ENCODE assay signal across 8 cellular contexts in the genomic region with DNA sequence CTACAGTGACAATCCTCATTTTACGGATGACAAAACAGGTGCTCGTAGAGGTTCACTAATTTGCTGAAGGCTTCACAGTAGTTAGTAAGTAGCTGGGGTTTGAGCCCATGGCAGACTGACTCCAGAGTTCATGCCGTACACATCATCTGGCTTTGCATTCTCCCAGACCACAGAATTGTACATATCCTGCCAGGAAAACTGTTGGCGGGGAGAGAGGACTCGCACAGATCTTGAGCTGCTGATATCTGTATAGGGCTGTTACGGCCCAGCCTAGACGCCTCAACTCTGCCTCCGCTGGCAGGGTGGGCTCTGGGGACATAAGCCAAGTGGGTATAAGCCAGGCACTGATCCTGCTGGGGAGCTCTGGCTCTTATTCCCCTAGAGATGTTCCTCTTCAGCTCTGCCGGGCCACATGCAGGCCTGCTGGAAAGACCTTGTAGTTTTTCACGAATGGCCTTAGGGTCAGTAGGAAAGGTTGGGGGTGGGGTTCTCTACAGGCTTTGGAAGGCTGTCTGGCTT. TPM values are rescaled to one million over a fixed set of nuclear protein-coding genes. Genes with fewer than 3 reads are reported as not detected.
DNase-seq lines count a peak whose midpoint lies in the region; ATAC-seq and TF ChIP-seq lines count a peak whose summit lies in the region.

No MANE protein-coding gene starts in this region.

- H3K27me3 ChIP-seq in naive thymus-derived CD4-positive, alpha-beta T cell (ENCODE audit: control insufficient read depth in 2 of 2, insufficient read depth in 2 of 2, low read length in 2 of 2), result no peaks in the 10 kb centered on the region

- peaks cover 54 to 96% (median 88%) of the 10 kb centered on the region in 7 donors for H3K4me1 Mint-ChIP-seq in naive thymus-derived CD4-positive, alpha-beta T cell

- POLR2A ChIA-PET in naive thymus-derived CD4-positive, alpha-beta T cell (lab: Charles Lee), result no interaction called here

- DNase-seq in AG09309 (ENCODE audit: low read depth) (peak; percentile 61), NCI-H446 (lab: John Stamatoyannopoulos, UW) (peak; percentile 29 to 68), erythroblast (lab: John Stamatoyannopoulos, UW) (peak; percentile 36 to 42), NCI-H2081 treated with DMSO at 0.1 percent for 48 hours (lab: John Stamatoyannopoulos, UW) (no peak)
- no peak for DNase-seq in naive thymus-derived CD4-positive, alpha-beta T cell
- no peak for DNase-seq in stimulated activated CD4-positive, alpha-beta T cell treated with anti-CD3 and anti-CD28 coated beads, Interleukin-2, amount 100 ng/mL, for 48 hours

- H3K4me3 ChIP-seq in AG09309 (ENCODE audit: control insufficient read depth, low read depth, low read length), result no peak overlapping the region
- no peak overlapping the region for H3K4me3 ChIP-seq in naive thymus-derived CD4-positive, alpha-beta T cell (ENCODE audit: low read length)

- H3K27ac Mint-ChIP-seq in naive thymus-derived CD4-positive, alpha-beta T cell, result peak overlapping the region in 7 of 9 donors; percentile 34 to 84 (median 47)

- ATAC-seq in naive thymus-derived CD4-positive, alpha-beta T cell, result no peak
- ATAC-seq in GM21381 (IDR thresholded peaks at IDR 0.05; ENCODE audit: unreplicated experiment) (no peak), HG03432 (IDR thresholded peaks at IDR 0.05; ENCODE audit: unreplicated experiment) (no peak)

- TF ChIP-seq POLR2A in erythroblast (IDR thresholded peaks at IDR 0.05; ENCODE audit: low read length), result no peak

- H3K9me3 ChIP-seq in naive thymus-derived CD4-positive, alpha-beta T cell (ENCODE audit: control insufficient read depth in 2 of 3, low read length in 3 of 3), result no peaks in the 10 kb centered on the region

- H3K4me1 ChIP-seq in naive thymus-derived CD4-positive, alpha-beta T cell (ENCODE audit: control insufficient read depth in 2 of 2, insufficient read depth in 2 of 2, low read length in 2 of 2), result peaks cover 49 to 76% of the 10 kb centered on the region in 2 donors

- H3K4me3 Mint-ChIP-seq in naive thymus-derived CD4-positive, alpha-beta T cell, result peak overlapping the region in 6 of 10 donors; percentile 14 to 79 (median 24)

- no peaks in the 10 kb centered on the region for H3K36me3 ChIP-seq in naive thymus-derived CD4-positive, alpha-beta T cell (ENCODE audit: control insufficient read depth in 2 of 3, insufficient read depth in 3 of 3, low read length in 3 of 3)

- H3K27ac ChIP-seq in naive thymus-derived CD4-positive, alpha-beta T cell (ENCODE audit: low read depth, low read length), result no peak overlapping the region

- no peaks in the 10 kb centered on the region for H3K9me3 Mint-ChIP-seq in naive thymus-derived CD4-positive, alpha-beta T cell

- H3K27me3 Mint-ChIP-seq in naive thymus-derived CD4-positive, alpha-beta T cell, result no peaks in the 10 kb centered on the region

- CTCF ChIA-PET in naive thymus-derived CD4-positive, alpha-beta T cell (lab: Charles Lee), result no interaction called here

- H3K36me3 Mint-ChIP-seq in naive thymus-derived CD4-positive, alpha-beta T cell, result peaks cover 0 to 10% (median 0%) of the 10 kb centered on the region in 5 donors

- TF ChIP-seq CTCF in AG09309 (IDR thresholded peaks at IDR 0.05; ENCODE audit: control insufficient read depth, insufficient read depth, low read depth, low read length, missing control alignments), result peak; percentile 5

- intact Hi-C loops in naive thymus-derived CD4-positive, alpha-beta T cell (cut with micrococcal nuclease), result no loop called here

RNA-seq across cellular contexts. Expression of a gene that starts 16.3 kb away (rescaled TPM):
- 100 to 1,000 TPM; 127 to 217 (median 176) TPM for total RNA-seq in naive thymus-derived CD4-positive, alpha-beta T cell
- 10 to 100 TPM; 12.2 to 28.0 TPM for polyA plus RNA-seq in naive thymus-derived CD4-positive, alpha-beta T cell

Comparison
In these comparisons a context has a peak if more than half of its experiments do, and no peak if none do; other contexts are left out.
1. DNase-seq: peak in AG09309 (single experiment), NCI-H446 (2 of 2) and erythroblast (2 of 2); none in naive thymus-derived CD4-positive, alpha-beta T cell (0 of 9), NCI-H2081 treated with DMSO at 0.1 percent for 48 hours (single experiment) and stimulated activated CD4-positive, alpha-beta T cell treated with anti-CD3 and anti-CD28 coated beads, Interleukin-2, amount 100 ng/mL, for 48 hours (0 of 2).